Comparison of ENCODE assay signal across 19 cellular contexts in genomic region chr4:24118031-24118430, GRCh38.
DNase-seq lines count a peak whose midpoint lies in the region; ATAC-seq and TF ChIP-seq lines count a peak whose summit lies in the region.
"Had no signal": no experiment of that assay in that cellular context is flagged by ENCODE, and none has a peak within 500 bp of the region (broad histone marks: within the 10 kb centered on the region; RNA-seq: fewer than 3 reads in every experiment).

No MANE protein-coding gene starts in this region.

- no peak overlapping the region for H3K4me3 Mint-ChIP-seq in progenitor cell of endocrine pancreas (ENCODE audit: low read depth)
- H3K4me3 Mint-ChIP-seq: CD14-positive monocyte, H9 had no signal

- H4K20me1 ChIP-seq in BLaER1 (no peaks in the 10 kb centered on the region), KMS-11 (ENCODE audit: insufficient read depth) (no peaks in the 10 kb centered on the region)

- no peak for TF ChIP-seq EP300 in transverse colon (IDR thresholded peaks at IDR 0.05; ENCODE audit: low read depth)

- WGBS in transverse colon (ENCODE audit: low coverage in 1 of 2), 2 donors: 43 to 51% methylated on average over 2 to 7 of the region's 7 CpGs

- no peak for TF ChIP-seq POLR2A in transverse colon (IDR thresholded peaks at IDR 0.05)

- TF ChIP-seq CTCF in KMS-11 (conservative IDR thresholded peaks at IDR 0.05; ENCODE audit: low read depth, low read length) (no peak), transverse colon (IDR thresholded peaks at IDR 0.05) (no peak), progenitor cell of endocrine pancreas (IDR thresholded peaks at IDR 0.05; ENCODE audit: unreplicated experiment) (no peak)

- in situ Hi-C loops in transverse colon (cut with MboI; ENCODE audit: low pct_ligation_motif_present in 1 of 4, low pct_unique_long_range_greater_than_20kb in 1 of 4, low sequenced_read_pairs in 3 of 4): no loop called here

- H3K9ac ChIP-seq in BLaER1: no peak overlapping the region
- peak overlapping the region; percentile 61; the same call in 1 of the 2 replicates for H3K9ac ChIP-seq in KMS-11

- no peaks in the 10 kb centered on the region for H3K79me2 ChIP-seq in KMS-11 (ENCODE audit: insufficient read depth, low read depth)

- no peaks in the 10 kb centered on the region for H3K36me3 Mint-ChIP-seq in progenitor cell of endocrine pancreas (ENCODE audit: insufficient read depth)
- H3K36me3 Mint-ChIP-seq: CD14-positive monocyte had no signal

- H3K4me1 ChIP-seq in BLaER1 (peaks cover 43% of the 10 kb centered on the region), KMS-11 (ENCODE audit: low read depth, poor library complexity, severe bottlenecking) (peaks cover 70% of the 10 kb centered on the region), transverse colon (no peaks in the 10 kb centered on the region)

- H3K27ac Mint-ChIP-seq in progenitor cell of endocrine pancreas: no peak overlapping the region
- H3K27ac Mint-ChIP-seq: CD14-positive monocyte, H9 had no signal

- H3K4me3 ChIP-seq in BLaER1 (no peak overlapping the region), KMS-11 (IDR thresholded peaks at IDR 0.05; ENCODE audit: insufficient read depth, low read depth, low read length) (no peak overlapping the region), transverse colon (no peak overlapping the region)

- H3K27ac ChIP-seq in BLaER1 (peak overlapping the region; percentile 48; the same call in 1 of the 2 replicates), KMS-11 (peak overlapping the region; percentile 98), transverse colon (no peak overlapping the region)
- H3K27ac ChIP-seq: HL-60 had no signal

- ATAC-seq in sciatic nerve: peak; percentile 41
- ATAC-seq in HG03521 (IDR thresholded peaks at IDR 0.05; ENCODE audit: unreplicated experiment): no peak
- ATAC-seq: SK-N-SH treated with all-trans-retinoic acid at 6 μM for 48 hours had no signal

- H3K27me3 Mint-ChIP-seq in progenitor cell of endocrine pancreas: no peaks in the 10 kb centered on the region

- H3K4me2 ChIP-seq in BLaER1 (peak overlapping the region; percentile 63), KMS-11 (peak overlapping the region; percentile 90)

- intact Hi-C loops in sciatic nerve (cut with DNase I): no loop called here
- intact Hi-C loops in transverse colon (cut with DNase I; ENCODE audit: low total_unique reads): no loop called here

- H3K36me3 ChIP-seq in BLaER1 (no peaks in the 10 kb centered on the region), KMS-11 (ENCODE audit: insufficient read depth) (no peaks in the 10 kb centered on the region), transverse colon (no peaks in the 10 kb centered on the region)

- no peaks in the 10 kb centered on the region for H3K4me1 Mint-ChIP-seq in progenitor cell of endocrine pancreas (ENCODE audit: low read depth)
- H3K4me1 Mint-ChIP-seq: CD14-positive monocyte had no signal

- H3K9me3 ChIP-seq in BLaER1: 0 out of 2 replicates have a peak, but pooled peaks cover 4% of the 10 kb centered on the region
- H3K9me3 ChIP-seq in transverse colon: no peaks in the 10 kb centered on the region

- peak overlapping the region; percentile 47; the same call in 1 of the 2 replicates for H2AFZ ChIP-seq in KMS-11 (ENCODE audit: low read depth)

- peaks cover 6% of the 10 kb centered on the region for H3K9me3 Mint-ChIP-seq in progenitor cell of endocrine pancreas (ENCODE audit: low read depth)
- H3K9me3 Mint-ChIP-seq: H9 had no signal

- peak; percentile 42 for DNase-seq in cerebellar cortex (ENCODE audit: low spot score)
- DNase-seq in sciatic nerve (ENCODE audit: low spot score): no peak
- DNase-seq in transverse colon: no peak
- DNase-seq in iPS-NIHi11 (ENCODE audit: low spot score): no peak
- no peak for DNase-seq in progenitor cell of endocrine pancreas (ENCODE audit: low spot score, unreplicated experiment)
- DNase-seq: COR-L47, GDM1, H9, NCI-H1105, NCI-H510A, NCI-H774, OCI-M1, SHP77 treated with DMSO at 0.1 percent for 48 hours had no signal

- H3K27me3 ChIP-seq in BLaER1: no peaks in the 10 kb centered on the region
- H3K27me3 ChIP-seq in KMS-11 (ENCODE audit: insufficient read depth, low read depth): no peaks in the 10 kb centered on the region
- H3K27me3 ChIP-seq in transverse colon: no peaks in the 10 kb centered on the region

Comparison
In these comparisons a context has a peak if more than half of its experiments do, and no peak if none do; other contexts are left out.
1. H3K27ac ChIP-seq: peak in BLaER1 (single experiment) and KMS-11 (single experiment); none in transverse colon (0 of 4).